ENCODE assay signal across 11 cellular contexts in genomic region chr6:125913864-125914351, GRCh38. TPM values are rescaled to one million over a fixed set of nuclear protein-coding genes. Genes with fewer than 3 reads are reported as not detected.
DNase-seq lines count a peak whose midpoint lies in the region; ATAC-seq and TF ChIP-seq lines count a peak whose summit lies in the region.
"Had no signal": no experiment of that assay in that cellular context is flagged by ENCODE, and none has a peak within 500 bp of the region (broad histone marks: within the 10 kb centered on the region; RNA-seq: fewer than 3 reads in every experiment).

No MANE protein-coding gene starts in this region.

- no peak overlapping the region for H2AFZ ChIP-seq in PC-9
- no peak overlapping the region for H2AFZ ChIP-seq in osteoblast (ENCODE audit: low read length)

- no peaks in the 10 kb centered on the region for H3K9me2 ChIP-seq in PC-9 (ENCODE audit: insufficient read depth)

- TF ChIP-seq CTCF in PC-9 (conservative IDR thresholded peaks at IDR 0.05) (no peak), epithelial cell of esophagus (IDR thresholded peaks at IDR 0.05; ENCODE audit: insufficient read depth, low read depth, low read length, missing control alignments) (no peak), osteoblast (IDR thresholded peaks at IDR 0.05; ENCODE audit: extremely low read depth, low read depth, low read length) (no peak), BE2C (IDR thresholded peaks at IDR 0.05; ENCODE audit: low read depth, low read length) (no peak)

- POLR2A ChIA-PET in PC-9 (lab: Charles Lee; ENCODE audit: unreplicated experiment), result interaction anchor here (0.5 to 0.6 kb wide), 2 partner anchors 60 to 916 kb away, joined by 3 read pairs; no protein-coding TSS in a partner anchor

- H3K27me3 ChIP-seq in PC-9 (ENCODE audit: insufficient read depth, low read depth), result no peaks in the 10 kb centered on the region
- H3K27me3 ChIP-seq in osteoblast (ENCODE audit: insufficient read depth, low read length), result no peaks in the 10 kb centered on the region
- H3K27me3 ChIP-seq in BE2C, result no peaks in the 10 kb centered on the region

- CTCF ChIA-PET in PC-9 (lab: Charles Lee), result interaction anchor here (1.3 kb wide), 1 partner anchor 42 kb away, joined by 9 read pairs; the partner anchor contains the start of gene HINT3

- ATAC-seq in GM19328 (IDR thresholded peaks at IDR 0.05; ENCODE audit: unreplicated experiment), result no peak

- H3K4me1 ChIP-seq in PC-9 (replicated peaks; ENCODE audit: insufficient read depth) (peaks cover 41% of the 10 kb centered on the region), osteoblast (ENCODE audit: insufficient read depth, low read length) (peaks cover 28% of the 10 kb centered on the region), BE2C (peaks cover 12% of the 10 kb centered on the region)

- no TSS peak for BruUV-seq in PC-9 (replicated peaks; lab: Mats Ljungman, UMichigan)

- peak overlapping the region; percentile 19; the same call in 1 of the 2 replicates for H3K4me3 ChIP-seq in PC-9
- no peak overlapping the region for H3K4me3 ChIP-seq in epithelial cell of esophagus (ENCODE audit: low read length)
- no peak overlapping the region for H3K4me3 ChIP-seq in osteoblast (ENCODE audit: insufficient read depth, low read length)
- H3K4me3 ChIP-seq in BE2C (ENCODE audit: low read depth, low read length), result no peak overlapping the region

- H3K27ac ChIP-seq in PC-9 (peak overlapping the region; percentile 86), osteoblast (ENCODE audit: low read depth, low read length) (peak overlapping the region; percentile 86)

- peaks cover 25% of the 10 kb centered on the region for H3F3A ChIP-seq in PC-9 (ENCODE audit: insufficient read depth, low read depth)

- intact Hi-C loops in PC-9 (cut with micrococcal nuclease; ENCODE audit: unreplicated experiment), result no loop called here

- H3K36me3 ChIP-seq in PC-9 (ENCODE audit: low read depth), result peaks cover 17% of the 10 kb centered on the region
- peaks cover 8% of the 10 kb centered on the region for H3K36me3 ChIP-seq in osteoblast (ENCODE audit: insufficient read depth, low read length)
- H3K36me3 ChIP-seq in BE2C, result peaks cover 78% of the 10 kb centered on the region

- peak; percentile 97 for DNase-seq in ELR (ENCODE audit: low read depth)
- DNase-seq in PC-9, result peak; percentile 23 to 99
- peak; percentile 96 for DNase-seq in epithelial cell of esophagus (ENCODE audit: low read depth)
- DNase-seq in osteoblast (ENCODE audit: insufficient read length, low spot score, missing footprints), result peak; percentile 56
- no peak for DNase-seq in BE2C
- DNase-seq in NOMO-1 treated with DMSO at 0.1 percent for 48 hours (lab: John Stamatoyannopoulos, UW; ENCODE audit: unreplicated experiment), result no peak
- DNase-seq in D341Med (ENCODE audit: low spot score), result no peak
- DNase-seq: activated gamma-delta T cell treated with Interleukin-2 at 50 U/mL for 16 hours, NCI-H1930, T-helper 9 cell had no signal

- H3K9me3 ChIP-seq in PC-9 (ENCODE audit: insufficient read depth, low read depth) (no peaks in the 10 kb centered on the region), osteoblast (ENCODE audit: low read depth, low read length) (no peaks in the 10 kb centered on the region), BE2C (no peaks in the 10 kb centered on the region)

- H4K20me1 ChIP-seq in PC-9 (ENCODE audit: insufficient read depth) (no peaks in the 10 kb centered on the region), osteoblast (ENCODE audit: insufficient read depth, low read length) (no peaks in the 10 kb centered on the region)

- H3K79me2 ChIP-seq in PC-9 (ENCODE audit: low read depth), result 0 out of 2 replicates have a peak, but pooled peaks cover 11% of the 10 kb centered on the region
- H3K79me2 ChIP-seq in osteoblast (ENCODE audit: insufficient read depth, low read length), result no peaks in the 10 kb centered on the region

- H3K4me2 ChIP-seq in PC-9 (peak overlapping the region; percentile 72), osteoblast (ENCODE audit: insufficient read depth, low read length) (peak overlapping the region; percentile 38)

RNA-seq across cellular contexts. Expression of gene HINT3, which starts 42.7 kb away (rescaled TPM):
- total RNA-seq in PC-9 (2021), result 13.6 and 14.4 TPM in 2 replicates
- 30.4 and 32.4 TPM in 2 replicates for total RNA-seq in osteoblast
- polyA plus RNA-seq in BE2C (2012; ENCODE audit: insufficient read depth, insufficient read length, low read depth), result 15.8 TPM

Comparison
In these comparisons a context has a peak if more than half of its experiments do, and no peak if none do; other contexts are left out.
1. DNase-seq: peak in ELR (single experiment), PC-9 (2 of 2), epithelial cell of esophagus (single experiment) and osteoblast (single experiment); none in BE2C (single experiment), NOMO-1 treated with DMSO at 0.1 percent for 48 hours (single experiment) and D341Med (single experiment).